25 cellular contexts compared by ENCODE assay signal in genomic region chr9:126365780-126366179, GRCh38. TPM values are rescaled to one million over a fixed set of nuclear protein-coding genes. Genes with fewer than 3 reads are reported as not detected.
DNase-seq lines count a peak whose midpoint lies in the region; ATAC-seq and TF ChIP-seq lines count a peak whose summit lies in the region.
"Had no signal": no experiment of that assay in that cellular context is flagged by ENCODE, and none has a peak within 500 bp of the region (broad histone marks: within the 10 kb centered on the region; RNA-seq: fewer than 3 reads in every experiment).

No MANE protein-coding gene starts in this region.

- peaks cover 32% of the 10 kb centered on the region for H3K4me1 Mint-ChIP-seq in brain

- peak overlapping the region; percentile 96 for H3K27ac ChIP-seq in substantia nigra (ENCODE audit: low read depth, low read length, poor library complexity, severe bottlenecking)
- H3K27ac ChIP-seq: cardiac muscle cell, HL-60 had no signal

- no peak for TF ChIP-seq CTCF in brain (conservative IDR thresholded peaks at IDR 0.05)

- peaks cover 26 to 39% (median 32%) of the 10 kb centered on the region in 5 experiments for H3K9me3 Mint-ChIP-seq in brain

- H3K36me3 Mint-ChIP-seq in brain, result peaks cover 70% of the 10 kb centered on the region

- no peak for ATAC-seq in GM21390 (IDR thresholded peaks at IDR 0.05; ENCODE audit: unreplicated experiment)
- ATAC-seq: stimulated activated naive CD8-positive, alpha-beta T cell treated with anti-CD3 and anti-CD28 coated beads, Interleukin-15, Interleukin-2, amounts not matched to agents 100 U/mL and 50 U/mL, for 24 hours had no signal

- peak overlapping the region; percentile 1 to 80 (median 55) for H3K27ac Mint-ChIP-seq in brain
- H3K27ac Mint-ChIP-seq: HFFc6; nephron; T-helper 1 cell treated with Interleukin-12 subunit alpha and Interleukin-12 subunit beta and Interleukin-4 antibody, amounts not matched to agents 30 μg/mL and 1 μg/mL, for 36 hours had no signal

- no peak overlapping the region for H3K4me3 Mint-ChIP-seq in brain
- H3K4me3 Mint-ChIP-seq: HFFc6; nephron; T-helper 1 cell treated with Interleukin-12 subunit alpha and Interleukin-12 subunit beta and Interleukin-4 antibody, amounts not matched to agents 30 μg/mL and 1 μg/mL, for 36 hours had no signal

- DNase-seq in NCI-H82 (lab: John Stamatoyannopoulos, UW) (peak; percentile 46), iPS-NIHi7 (ENCODE audit: extremely low spot score) (peak; percentile 37), substantia nigra (lab: John Stamatoyannopoulos, UW) (no peak), HK-2 (ENCODE audit: unreplicated experiment) (no peak), NCI-H2029 (lab: John Stamatoyannopoulos, UW) (no peak)
- DNase-seq: activated CD4-positive, alpha-beta T cell treated with anti-CD3 and anti-CD28 coated beads, Interleukin-2, amount 50 U/mL, for 4 hours; activated gamma-delta T cell; COR-L47; effector CD4-positive, alpha-beta T cell; EL; HFFc6; IMR-90; left cardiac atrium; NCI-H1417; NCI-H748 treated with DMSO at 0.1 percent for 48 hours; OCI-M1; SHP77 treated with DMSO at 0.1 percent for 48 hours; stimulated activated CD4-positive, alpha-beta T cell treated with anti-CD3 and anti-CD28 coated beads, Interleukin-4, amount 100 ng/mL, for 1 hour; stimulated activated naive CD8-positive, alpha-beta T cell treated with anti-CD3 and anti-CD28 coated beads, Interleukin-15, Interleukin-2, amounts not matched to agents 100 U/mL and 50 U/mL, for 24 hours had no signal

- H3K27me3 Mint-ChIP-seq in brain, result no peaks in the 10 kb centered on the region

RNA-seq across cellular contexts. Expression of gene MVB12B, which starts 39.2 kb away (rescaled TPM):
- 42.1 TPM for polyA plus RNA-seq in brain (ENCODE audit: insufficient read depth, low read depth, low replicate concordance)

Comparison
In these comparisons a context has a peak if more than half of its experiments do, and no peak if none do; other contexts are left out.
1. DNase-seq: peak in NCI-H82 (single experiment) and iPS-NIHi7 (single experiment); none in substantia nigra (0 of 49), HK-2 (single experiment) and NCI-H2029 (single experiment).